ENCODE assay signal across 21 cellular contexts in the genomic region with DNA sequence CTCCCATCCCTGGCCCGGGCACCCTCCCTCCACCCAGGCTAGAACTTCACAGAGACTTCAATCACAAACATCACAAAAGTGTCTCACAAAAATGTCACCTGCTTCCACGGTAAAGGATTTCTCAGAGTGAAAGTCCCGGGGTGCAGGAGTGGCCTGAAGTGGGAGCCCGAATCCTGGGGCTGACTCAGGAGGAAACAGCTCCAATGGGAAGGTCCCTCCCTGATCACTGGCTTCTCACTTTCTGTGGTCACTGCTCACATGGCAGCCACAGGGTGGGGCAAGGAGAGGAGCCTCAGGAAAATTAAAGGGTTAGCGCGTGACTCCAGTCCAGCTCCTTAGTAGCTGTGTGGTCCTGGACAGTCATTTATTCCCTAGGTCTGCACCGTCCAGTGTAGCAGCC.
"Had no signal": no experiment of that assay in that cellular context is flagged by ENCODE, and none has a peak within 500 bp of the region (broad histone marks: within the 10 kb centered on the region; RNA-seq: fewer than 3 reads in every experiment).

No MANE protein-coding gene starts in this region.

- ATAC-seq: effector memory CD8-positive, alpha-beta T cell; gastroesophageal sphincter; left cardiac atrium; left ventricle myocardium superior; naive thymus-derived CD4-positive, alpha-beta T cell; sciatic nerve; stimulated activated naive B cell treated with anti-CD40 and anti-IgM and Interleukin-4, amounts not matched to agents 10 μg/mL and 1 μg/mL and 100 μg/mL, for 72 hours; stimulated activated naive CD8-positive, alpha-beta T cell treated with anti-CD3 and anti-CD28 coated beads, Interleukin-15, amount 100 ng/mL, for 72 hours had no signal

- H3K4me1 ChIP-seq: esophagus squamous epithelium, gastroesophageal sphincter had no signal

- DNase-seq: effector memory CD8-positive, alpha-beta T cell; esophagus squamous epithelium; foreskin fibroblast; glutamatergic neuron; immature natural killer cell; kidney; left cardiac atrium; left ventricle myocardium superior; mesenchymal stem cell; midbrain; naive thymus-derived CD4-positive, alpha-beta T cell; nephron progenitor cell; posterior cingulate gyrus; stimulated activated CD4-positive, alpha-beta T cell treated with anti-CD3 and anti-CD28 coated beads, Interleukin-2, amount 100 ng/mL, for 24 hours; stimulated activated CD4-positive, alpha-beta T cell treated with anti-CD3 and anti-CD28 coated beads, Interleukin-4, amount 100 ng/mL, for 4 hours; stimulated activated naive B cell treated with anti-CD40 and anti-IgM and Interleukin-4, amounts not matched to agents 10 μg/mL and 1 μg/mL and 100 μg/mL, for 72 hours; stimulated activated naive CD8-positive, alpha-beta T cell treated with anti-CD3 and anti-CD28 coated beads, Interleukin-15, amount 100 ng/mL, for 72 hours had no signal

- H3K9me3 ChIP-seq: esophagus squamous epithelium, gastroesophageal sphincter had no signal

- H3K36me3 ChIP-seq: esophagus squamous epithelium, gastroesophageal sphincter had no signal

- H3K4me3 ChIP-seq: esophagus squamous epithelium, gastroesophageal sphincter, lung had no signal

- H3K27ac ChIP-seq: epithelial cell of prostate, esophagus squamous epithelium, gastroesophageal sphincter had no signal

- H3K27me3 ChIP-seq: esophagus squamous epithelium had no signal
